17 cellular contexts compared by ENCODE assay signal in genomic region chr5:67578011-67578410, GRCh38.
"Had no signal": no experiment of that assay in that cellular context is flagged by ENCODE, and none has a peak within 500 bp of the region (broad histone marks: within the 10 kb centered on the region; RNA-seq: fewer than 3 reads in every experiment).

No MANE protein-coding gene starts in this region.

- DNase-seq: activated CD4-positive, alpha-beta T cell treated with anti-CD3 and anti-CD28 coated beads, Interleukin-2, amount 50 U/mL, for 48 hours; activated naive CD4-positive, alpha-beta T cell treated with anti-CD3 and anti-CD28 coated beads for 36 hours; activated T-cell treated with anti-CD3 and anti-CD28 coated beads, Interleukin-2, amount 50 U/mL, for 1 hour; adrenal gland; body of pancreas; caudate nucleus; cortex of kidney; effector CD4-positive, alpha-beta T cell; kidney; left lung; natural killer cell; right cardiac atrium; small intestine; trophoblast cell had no signal

- H3K4me1 ChIP-seq: adrenal gland, prostate gland, suprapubic skin had no signal

- H3K4me3 ChIP-seq: adrenal gland, body of pancreas, left lung, prostate gland, suprapubic skin had no signal

- H3K36me3 ChIP-seq: adrenal gland, left lung, prostate gland, suprapubic skin had no signal

- H3K27ac ChIP-seq: adrenal gland, body of pancreas, left lung, prostate gland, suprapubic skin, VCaP had no signal

- H3K9me3 ChIP-seq: body of pancreas, prostate gland, suprapubic skin had no signal

- H3K27me3 ChIP-seq: adrenal gland, body of pancreas, left lung, suprapubic skin had no signal
